ENCODE assay signal across 24 cellular contexts in genomic region chr15:57606048-57606447, GRCh38. TPM values are rescaled to one million over a fixed set of nuclear protein-coding genes. Genes with fewer than 3 reads are reported as not detected.
DNase-seq lines count a peak whose midpoint lies in the region; ATAC-seq, FAIRE-seq and TF ChIP-seq lines count a peak whose summit lies in the region.
"Had no signal": no experiment of that assay in that cellular context is flagged by ENCODE, and none has a peak within 500 bp of the region (broad histone marks: within the 10 kb centered on the region; RNA-seq: fewer than 3 reads in every experiment).

No MANE protein-coding gene starts in this region.

- peaks cover 0 to 27% (median 0%) of the 10 kb centered on the region in 9 donors for H3K36me3 ChIP-seq in heart left ventricle
- peaks cover 49% of the 10 kb centered on the region for H3K36me3 ChIP-seq in right atrium auricular region
- H3K36me3 ChIP-seq in bronchial epithelial cell (ENCODE audit: control insufficient read depth, insufficient read depth, low read length) = peaks cover 5% of the 10 kb centered on the region
- peaks cover 6 to 35% (median 17%) of the 10 kb centered on the region in 5 donors for H3K36me3 ChIP-seq in subcutaneous abdominal adipose tissue (ENCODE audit: control insufficient read depth in 5 of 5, insufficient read depth in 5 of 5, low read length in 5 of 5)
- H3K36me3 ChIP-seq: BLaER1 had no signal

- H3K9ac ChIP-seq in subcutaneous abdominal adipose tissue (ENCODE audit: low read length in 5 of 5) = no peak overlapping the region
- H3K9ac ChIP-seq: BLaER1 had no signal

- ATAC-seq in heart left ventricle (no peak), left cardiac atrium (no peak), HG03442 (IDR thresholded peaks at IDR 0.05; ENCODE audit: unreplicated experiment) (no peak)
- ATAC-seq: CD8-positive, alpha-beta T cell; GM23338; HCT116 had no signal

- TF ChIP-seq CTCF in heart left ventricle (IDR thresholded peaks at IDR 0.05) (no peak), right atrium auricular region (IDR thresholded peaks at IDR 0.05) (no peak), bronchial epithelial cell (IDR thresholded peaks at IDR 0.05; ENCODE audit: insufficient read depth, low read length, severe bottlenecking) (no peak)

- 58 to 68% (median 63%) methylated on average over 2 of the region's 2 CpGs for WGBS in heart left ventricle, 4 donors

- intact Hi-C loops in heart left ventricle (cut with DNase I) (no loop called here), cardiac septum (cut with DNase I) (no loop called here), left cardiac atrium (cut with DNase I) (no loop called here)

- no peak for FAIRE-seq in bronchial epithelial cell (lab: Jason Lieb, UNC)
- FAIRE-seq: A204.1, GM12891, GM18507 had no signal

- no peak for TF ChIP-seq POLR2A in heart left ventricle (IDR thresholded peaks at IDR 0.05)

- DNase-seq in heart left ventricle = no peak
- DNase-seq in cardiac septum (ENCODE audit: low spot score) = no peak
- no peak for DNase-seq in right atrium auricular region (ENCODE audit: low spot score)
- no peak for DNase-seq in left cardiac atrium
- peak; percentile 31 for DNase-seq in bronchial epithelial cell (ENCODE audit: low read depth)
- no peak for DNase-seq in activated effector memory CD4-positive, alpha-beta T cell treated with anti-CD3 and anti-CD28 coated beads, Interleukin-2, amount 50 U/mL, for 16 hours
- DNase-seq: Caco-2; CD4-positive, CD25-positive, alpha-beta regulatory T cell; CD8-positive, alpha-beta T cell; DMS153; DND-41; GDM1; H9 had no signal

- H3K27ac ChIP-seq in heart left ventricle (peak overlapping the region in 11 of 12 donors; percentile 10 to 96 (median 89)), right atrium auricular region (peak overlapping the region; percentile 91 to 93), subcutaneous abdominal adipose tissue (ENCODE audit: low read depth, low read length) (peak overlapping the region; percentile 92)
- H3K27ac ChIP-seq: 22Rv1, BLaER1, C4-2B had no signal

- H3K27me3 ChIP-seq in heart left ventricle (no peaks in the 10 kb centered on the region), right atrium auricular region (no peaks in the 10 kb centered on the region), bronchial epithelial cell (ENCODE audit: control insufficient read depth, insufficient read depth, low read length) (no peaks in the 10 kb centered on the region), subcutaneous abdominal adipose tissue (ENCODE audit: control insufficient read depth in 5 of 5, insufficient read depth in 4 of 5, low read length in 5 of 5) (no peaks in the 10 kb centered on the region)
- H3K27me3 ChIP-seq: BLaER1 had no signal

- H3K4me3 ChIP-seq in heart left ventricle (no peak overlapping the region), right atrium auricular region (no peak overlapping the region), bronchial epithelial cell (ENCODE audit: low read depth, low read length) (no peak overlapping the region), subcutaneous abdominal adipose tissue (ENCODE audit: low read depth in 1 of 5, low read length in 5 of 5) (no peak overlapping the region)
- H3K4me3 ChIP-seq: BLaER1, GM23338 had no signal

- H3K4me1 ChIP-seq in heart left ventricle (peaks cover 0 to 90% (median 26%) of the 10 kb centered on the region in 12 donors), right atrium auricular region (peaks cover 0 to 42% of the 10 kb centered on the region in 2 donors), subcutaneous abdominal adipose tissue (ENCODE audit: control insufficient read depth in 5 of 5, insufficient read depth in 5 of 5, low read length in 5 of 5) (peaks cover 13 to 58% (median 53%) of the 10 kb centered on the region in 5 donors)
- H3K4me1 ChIP-seq: BLaER1, Caco-2 had no signal

- H3K9me3 ChIP-seq in heart left ventricle = no peaks in the 10 kb centered on the region
- H3K9me3 ChIP-seq in right atrium auricular region = no peaks in the 10 kb centered on the region
- H3K9me3 ChIP-seq in subcutaneous abdominal adipose tissue (ENCODE audit: control insufficient read depth in 5 of 5, low read length in 5 of 5) = no peaks in the 10 kb centered on the region
- H3K9me3 ChIP-seq: BLaER1, Caco-2 had no signal

RNA-seq across cellular contexts. Expression of gene MYZAP, which starts 14.3 kb away (rescaled TPM):
- total RNA-seq in heart left ventricle (1,000 to 10,000 TPM in 2 of 9 donors, 100 to 1,000 TPM in 7; 359 to 1,065 (median 670) TPM), cardiac septum (658 TPM), right atrium auricular region (100 to 1,000 TPM; 305 to 491 TPM), left cardiac atrium (100 to 1,000 TPM; 429 to 452 TPM), bronchial epithelial cell (2.4 and 4.2 TPM in 2 replicates)
- polyA plus RNA-seq in heart left ventricle = 100 to 1,000 TPM; 280 to 506 TPM
- polyA plus RNA-seq: AG04450 had no signal

Comparison
In these comparisons a context has a peak if more than half of its experiments do, and no peak if none do; other contexts are left out.
1. RNA of gene MYZAP, which starts 14.3 kb away (total RNA-seq): 359 to 1,065 TPM in heart left ventricle, 658 TPM in cardiac septum (single experiment), 305 to 491 TPM in right atrium auricular region and 429 to 452 TPM in left cardiac atrium; 2.4 to 4.2 TPM in bronchial epithelial cell; every median in the first group is over 10 times any median in the second.
2. Peak in every context shown above with its lines, with median percentiles within 50 percentile points of each other: H3K27ac ChIP-seq.